10 cellular contexts compared by ENCODE assay signal in the genomic region with DNA sequence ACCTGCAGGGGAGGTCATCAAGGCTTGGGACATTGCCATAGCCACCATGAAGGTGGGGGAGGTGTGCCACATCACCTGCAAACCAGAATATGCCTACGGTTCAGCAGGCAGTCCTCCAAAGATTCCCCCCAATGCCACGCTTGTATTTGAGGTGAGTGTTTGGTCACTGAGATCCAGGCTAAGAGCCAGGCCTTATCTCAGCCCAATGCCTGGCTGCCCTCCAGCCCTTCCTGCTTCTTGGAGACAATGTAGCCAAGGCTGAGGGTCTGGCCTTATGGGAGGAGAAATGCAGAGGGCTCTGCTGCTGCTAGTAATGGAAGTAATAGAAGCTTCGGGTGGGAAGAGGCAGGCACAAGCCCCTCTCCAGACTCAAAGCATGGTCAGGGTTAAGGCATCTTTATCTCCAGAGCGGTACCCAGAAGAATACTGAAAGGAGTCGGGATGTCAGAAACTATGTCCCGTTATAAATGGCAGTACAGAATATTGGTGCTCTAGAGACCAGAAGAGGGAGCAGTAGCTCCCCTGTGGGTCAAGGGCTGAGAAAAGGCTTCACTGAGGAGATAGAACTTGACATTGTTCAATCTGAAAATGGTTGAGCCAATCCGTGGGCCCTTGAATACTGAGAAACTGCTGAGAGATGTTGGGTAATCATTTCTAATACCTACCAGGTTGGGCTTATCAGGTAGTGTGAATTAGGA. TPM values are rescaled to one million over a fixed set of nuclear protein-coding genes. Genes with fewer than 3 reads are reported as not detected.
DNase-seq lines count a peak whose midpoint lies in the region; ATAC-seq and TF ChIP-seq lines count a peak whose summit lies in the region.
"Had no signal": no experiment of that assay in that cellular context is flagged by ENCODE, and none has a peak within 500 bp of the region (broad histone marks: within the 10 kb centered on the region; RNA-seq: fewer than 3 reads in every experiment).

No MANE protein-coding gene starts in this region.

- TF ChIP-seq CTCF in BE2C (IDR thresholded peaks at IDR 0.05; ENCODE audit: low read depth, low read length) = peak; percentile 11
- TF ChIP-seq CTCF in GM13977 (IDR thresholded peaks at IDR 0.05; ENCODE audit: extremely low read depth, insufficient read depth, missing control alignments) = peak; percentile 17
- peak; percentile 48 for TF ChIP-seq CTCF in brain microvascular endothelial cell (IDR thresholded peaks at IDR 0.05; ENCODE audit: low read depth, low read length, missing control alignments)

- H3K27ac ChIP-seq in brain microvascular endothelial cell = no peak overlapping the region

- H3K4me3 ChIP-seq in BE2C (ENCODE audit: low read depth, low read length) (no peak overlapping the region), brain microvascular endothelial cell (ENCODE audit: low read depth, low read length) (no peak overlapping the region)

- H3K4me1 ChIP-seq in BE2C = peaks cover 4% of the 10 kb centered on the region; the same call in 1 of the 2 replicates

- ATAC-seq in GM18519 (IDR thresholded peaks at IDR 0.05; ENCODE audit: low FRiP score, unreplicated experiment) = no peak

- H3K36me3 ChIP-seq in BE2C (peaks cover 69% of the 10 kb centered on the region), brain microvascular endothelial cell (replicated peaks) (peaks cover 47% of the 10 kb centered on the region)

- H3K27me3 ChIP-seq in BE2C (no peaks in the 10 kb centered on the region), brain microvascular endothelial cell (replicated peaks) (no peaks in the 10 kb centered on the region)

- in situ Hi-C loops in GM13977 (cut with MboI; ENCODE audit: low pct_unique_long_range_greater_than_20kb, low sequenced_read_pairs, unreplicated experiment) = no loop called here
- in situ Hi-C loops in brain microvascular endothelial cell (cut with HindIII; ENCODE audit: low pct_ligation_motif_present, low sequenced_read_pairs) = no loop called here

- H3K9me3 ChIP-seq in BE2C = no peaks in the 10 kb centered on the region

- DNase-seq in BE2C (no peak), GM13977 (ENCODE audit: low spot score) (no peak), brain microvascular endothelial cell (no peak), lung microvascular endothelial cell (ENCODE audit: low read depth in 2 of 2) (peak; percentile 7 to 61), amniotic stem cell (lab: John Stamatoyannopoulos, UW) (no peak), DMS153 (lab: John Stamatoyannopoulos, UW) (no peak)
- DNase-seq in activated CD4-positive, alpha-beta T cell treated with anti-CD3 and anti-CD28 coated beads for 1 hour = no peak
- DNase-seq: DMS 273 treated with DMSO at 0.1 percent for 48 hours, trophoblast cell had no signal

RNA-seq across cellular contexts. Expression of a gene that starts 3.1 kb away (rescaled TPM):
- 118 TPM for polyA plus RNA-seq in BE2C (2012; ENCODE audit: insufficient read depth, insufficient read length, low read depth)
- total RNA-seq in lung microvascular endothelial cell = 24.8 and 44.0 TPM in 2 replicates

RNA-seq across cellular contexts. Expression of a gene that starts 14.6 kb away (rescaled TPM):
- 73.8 TPM for polyA plus RNA-seq in BE2C (2012; ENCODE audit: insufficient read depth, insufficient read length, low read depth)
- 7.6 and 12.1 TPM in 2 replicates for total RNA-seq in lung microvascular endothelial cell

RNA-seq across cellular contexts. Expression of a gene that starts 37.0 kb away (rescaled TPM):
- polyA plus RNA-seq in BE2C (2012; ENCODE audit: insufficient read depth, insufficient read length, low read depth) = 5.7 TPM
- not detected in 2 replicates for total RNA-seq in lung microvascular endothelial cell

RNA-seq across cellular contexts. Expression of a gene that starts 59.0 kb away (rescaled TPM):
- polyA plus RNA-seq in BE2C (2012; ENCODE audit: insufficient read depth, insufficient read length, low read depth) = 0.63 TPM
- total RNA-seq in lung microvascular endothelial cell = not detected in 2 replicates

Comparison
In these comparisons a context has a peak if more than half of its experiments do, and no peak if none do; other contexts are left out.
1. DNase-seq: peak in lung microvascular endothelial cell (2 of 2); none in BE2C (single experiment), GM13977 (single experiment), brain microvascular endothelial cell (single experiment), amniotic stem cell (single experiment), DMS153 (single experiment) and activated CD4-positive, alpha-beta T cell treated with anti-CD3 and anti-CD28 coated beads for 1 hour (single experiment).
2. Peak in every context shown above with its lines, with median percentiles within 50 percentile points of each other: CTCF ChIP-seq.